22 cellular contexts compared by ENCODE assay signal in the genomic region with DNA sequence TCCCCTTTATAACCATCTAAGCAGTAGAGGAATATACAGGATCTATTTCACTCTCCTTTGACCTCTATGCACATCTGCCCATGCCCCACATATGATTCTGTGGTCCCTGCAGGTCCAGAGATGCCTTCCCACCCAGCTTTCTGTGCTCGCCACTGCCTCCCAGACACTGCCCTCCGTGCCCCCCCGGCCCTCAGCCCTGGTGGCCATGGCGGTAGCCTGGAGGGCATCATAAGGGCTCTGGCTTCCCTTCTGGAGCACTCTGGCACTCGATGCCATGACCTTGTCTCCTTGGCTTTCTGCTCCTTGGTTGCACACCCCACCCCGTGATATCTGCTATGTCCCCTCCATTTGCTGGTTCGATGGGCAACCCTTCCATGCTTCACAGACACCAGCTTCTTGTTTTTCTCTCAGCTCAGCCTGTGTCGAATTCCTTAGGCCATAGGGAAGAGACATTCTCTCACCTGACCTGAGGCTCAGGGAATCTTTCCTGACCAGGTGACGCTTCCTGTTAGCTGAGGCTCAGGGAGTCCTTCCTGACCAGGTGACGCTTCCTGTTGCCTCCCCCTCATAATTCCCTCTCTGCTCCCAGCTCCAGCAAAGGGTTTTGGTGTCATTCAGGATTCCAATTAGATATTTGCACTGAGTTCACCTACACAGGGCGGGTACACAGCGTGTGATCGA.
DNase-seq lines count a peak whose midpoint lies in the region; ATAC-seq, FAIRE-seq and TF ChIP-seq lines count a peak whose summit lies in the region.
"Had no signal": no experiment of that assay in that cellular context is flagged by ENCODE, and none has a peak within 500 bp of the region (broad histone marks: within the 10 kb centered on the region; RNA-seq: fewer than 3 reads in every experiment).

No MANE protein-coding gene starts in this region.

- H3K18ac ChIP-seq in H1 (ENCODE audit: extremely low read depth, low read length), result no peak overlapping the region
- peak overlapping the region; percentile 85 for H3K18ac ChIP-seq in neuronal stem cell (ENCODE audit: low read length)
- H3K18ac ChIP-seq in trophoblast cell (ENCODE audit: low read length), result no peak overlapping the region

- H3K4me3 ChIP-seq in GM23248, result peak overlapping the region; percentile 60
- H3K4me3 ChIP-seq in H1 (ENCODE audit: extremely low read depth in 1 of 4, insufficient read depth in 2 of 4, low read depth in 3 of 4, low read length in 4 of 4), result no peak overlapping the region
- H3K4me3 ChIP-seq in kidney (ENCODE audit: low read length in 2 of 2), result no peak overlapping the region
- peak overlapping the region in 1 of 2 donors; percentile 4 for H3K4me3 ChIP-seq in neuronal stem cell (ENCODE audit: low read length in 2 of 2)
- H3K4me3 ChIP-seq in trophoblast cell (ENCODE audit: low read depth, low read length), result no peak overlapping the region
- H3K4me3 ChIP-seq in brain microvascular endothelial cell (ENCODE audit: low read depth, low read length), result no peak overlapping the region
- H3K4me3 ChIP-seq: Peyer's patch had no signal

- H3K79me1 ChIP-seq in H1 (ENCODE audit: low read depth, low read length), result no peaks in the 10 kb centered on the region
- H3K79me1 ChIP-seq in neuronal stem cell (ENCODE audit: low read depth, low read length), result no peaks in the 10 kb centered on the region
- H3K79me1 ChIP-seq in trophoblast cell (ENCODE audit: low read length), result peaks cover 4% of the 10 kb centered on the region

- H2AK5ac ChIP-seq in H1 (ENCODE audit: low read depth, low read length) (no peak overlapping the region), neuronal stem cell (ENCODE audit: low read depth, low read length) (peak overlapping the region; percentile 82), trophoblast cell (ENCODE audit: low read length) (no peak overlapping the region)

- no peak for TF ChIP-seq RAD21 in H1 (IDR thresholded peaks at IDR 0.05 in 1 of 2, conservative IDR thresholded peaks at IDR 0.05 in 1 of 2; ENCODE audit: low read depth in 2 of 2, low read length in 2 of 2)

- H3K23me2 ChIP-seq in H1 (ENCODE audit: low read depth, low read length), result no peaks in the 10 kb centered on the region

- H2BK15ac ChIP-seq in H1 (ENCODE audit: low read length) (no peak overlapping the region), neuronal stem cell (ENCODE audit: low read length) (peak overlapping the region; percentile 87)

- H3K4me1 ChIP-seq in GM23248 (ENCODE audit: insufficient read depth), result peaks cover 26% of the 10 kb centered on the region
- no peaks in the 10 kb centered on the region for H3K4me1 ChIP-seq in H1 (replicated peaks in 1 of 4; ENCODE audit: control insufficient read depth in 3 of 4, insufficient read depth in 4 of 4, low read length in 3 of 4)
- no peaks in the 10 kb centered on the region for H3K4me1 ChIP-seq in kidney (ENCODE audit: control insufficient read depth in 1 of 2, insufficient read depth in 1 of 2, low read depth in 1 of 2, low read length in 2 of 2)
- peaks cover 17 to 19% of the 10 kb centered on the region in 2 donors for H3K4me1 ChIP-seq in neuronal stem cell (ENCODE audit: control insufficient read depth in 2 of 2, insufficient read depth in 1 of 2, low read depth in 1 of 2, low read length in 2 of 2)
- H3K4me1 ChIP-seq in trophoblast cell (ENCODE audit: control insufficient read depth in 1 of 2, insufficient read depth in 2 of 2, low read length in 2 of 2), result peaks cover 6 to 9% of the 10 kb centered on the region in 2 experiments
- H3K4me1 ChIP-seq: Peyer's patch had no signal

- no peak overlapping the region for H3K4me3 Mint-ChIP-seq in natural killer cell treated with Interleukin-12 subunit alpha and Interleukin-12 subunit beta and Interleukin-15 and Interleukin-18, amount 100 ng/mL, for 72 hours
- H3K4me3 Mint-ChIP-seq: CD8-positive, alpha-beta T cell had no signal

- peak overlapping the region; percentile 31; the same call in 1 of the 2 replicates for H2BK12ac ChIP-seq in H1 (ENCODE audit: low read depth, low read length)
- H2BK12ac ChIP-seq in neuronal stem cell (ENCODE audit: low read length), result peak overlapping the region; percentile 75
- H2BK12ac ChIP-seq in trophoblast cell (ENCODE audit: low read length), result no peak overlapping the region

- FAIRE-seq in H1 (lab: Jason Lieb, UNC), result no peak
- FAIRE-seq in kidney (lab: Jason Lieb, UNC), result no peak
- FAIRE-seq: GM12891 had no signal

- no peak overlapping the region for H4K8ac ChIP-seq in H1 (ENCODE audit: extremely low read depth, insufficient read depth, low read length)
- no peak overlapping the region for H4K8ac ChIP-seq in neuronal stem cell (ENCODE audit: low read depth, low read length)
- no peak overlapping the region for H4K8ac ChIP-seq in trophoblast cell (ENCODE audit: low read depth, low read length)

- H3K36me3 ChIP-seq in GM23248 (ENCODE audit: low read depth) (no peaks in the 10 kb centered on the region), H1 (ENCODE audit: control insufficient read depth in 2 of 4, insufficient read depth in 4 of 4, low read length in 3 of 4) (no peaks in the 10 kb centered on the region), kidney (ENCODE audit: control insufficient read depth in 1 of 2, insufficient read depth in 2 of 2, low read length in 2 of 2) (no peaks in the 10 kb centered on the region), neuronal stem cell (replicated peaks in 1 of 2; ENCODE audit: control insufficient read depth in 2 of 2, insufficient read depth in 2 of 2, low read length in 2 of 2) (no peaks in the 10 kb centered on the region), trophoblast cell (ENCODE audit: control insufficient read depth in 1 of 2, insufficient read depth in 2 of 2, low read length in 2 of 2) (no peaks in the 10 kb centered on the region), brain microvascular endothelial cell (replicated peaks) (no peaks in the 10 kb centered on the region)
- H3K36me3 ChIP-seq: Peyer's patch had no signal

- TF ChIP-seq EP300 in H1 (IDR thresholded peaks at IDR 0.05; ENCODE audit: borderline replicate concordance in 1 of 2, low read depth in 2 of 2, low read length in 2 of 2), result no peak

- POLR2A ChIA-PET in H1 (lab: Charles Lee; ENCODE audit: partially characterized antibody), result no interaction called here

- H3K9me2 ChIP-seq in GM23248 (ENCODE audit: insufficient read depth), result no peaks in the 10 kb centered on the region

- no peaks in the 10 kb centered on the region for H4K20me1 ChIP-seq in GM23248 (ENCODE audit: insufficient read depth)
- no peaks in the 10 kb centered on the region for H4K20me1 ChIP-seq in H1 (replicated peaks in 1 of 2; ENCODE audit: control insufficient read depth in 1 of 2, insufficient read depth in 2 of 2, low read length in 2 of 2)

- TF ChIP-seq CTCF in H1 (IDR thresholded peaks at IDR 0.05; ENCODE audit: control extremely low read depth in 1 of 3, insufficient read depth in 1 of 3, low read depth in 1 of 3, low read length in 3 of 3), result no peak
- TF ChIP-seq CTCF in kidney (IDR thresholded peaks at IDR 0.05; ENCODE audit: borderline replicate concordance, extremely low read depth, insufficient read depth), result no peak
- TF ChIP-seq CTCF in brain microvascular endothelial cell (IDR thresholded peaks at IDR 0.05; ENCODE audit: low read depth, low read length, missing control alignments), result no peak

- H3K9ac ChIP-seq in GM23248 (0 out of 2 replicates have a peak overlapping the region, but pooled peaks have one; percentile 28), H1 (replicated peaks in 1 of 4; ENCODE audit: extremely low read depth in 1 of 4, low read depth in 3 of 4, low read length in 3 of 4) (no peak overlapping the region), kidney (ENCODE audit: low read length in 2 of 2) (no peak overlapping the region), neuronal stem cell (ENCODE audit: low read depth, low read length, poor library complexity) (no peak overlapping the region), trophoblast cell (ENCODE audit: low read length) (no peak overlapping the region)

- H3K4me2 ChIP-seq in GM23248 (ENCODE audit: unreplicated experiment), result peak overlapping the region; percentile 70
- H3K4me2 ChIP-seq in H1 (ENCODE audit: insufficient read depth in 1 of 2, low read depth in 2 of 2, low read length in 2 of 2), result no peak overlapping the region
- H3K4me2 ChIP-seq in neuronal stem cell (ENCODE audit: insufficient read depth, low read length, poor library complexity, severe bottlenecking), result no peak overlapping the region
- no peak overlapping the region for H3K4me2 ChIP-seq in trophoblast cell (ENCODE audit: low read length)

- H3K27ac Mint-ChIP-seq in natural killer cell treated with Interleukin-12 subunit alpha and Interleukin-12 subunit beta and Interleukin-15 and Interleukin-18, amount 100 ng/mL, for 72 hours, result no peak overlapping the region
- H3K27ac Mint-ChIP-seq: CD8-positive, alpha-beta T cell had no signal

- H3K4ac ChIP-seq in H1 (replicated peaks; ENCODE audit: insufficient read length, low read depth, low read length), result no peak overlapping the region
- H3K4ac ChIP-seq in neuronal stem cell (ENCODE audit: low read length), result no peak overlapping the region
- no peak overlapping the region for H3K4ac ChIP-seq in trophoblast cell (ENCODE audit: low read depth, low read length)

- H2BK5ac ChIP-seq in H1 (ENCODE audit: low read depth, low read length) (no peak overlapping the region; the same call in 1 of the 2 replicates), neuronal stem cell (ENCODE audit: low read length) (peak overlapping the region; percentile 1), trophoblast cell (ENCODE audit: low read depth, low read length, poor library complexity) (no peak overlapping the region)

- H2BK120ac ChIP-seq in H1 (replicated peaks; ENCODE audit: low read depth, low read length), result no peak overlapping the region
- H2BK120ac ChIP-seq in neuronal stem cell (ENCODE audit: low read depth, low read length), result no peak overlapping the region
- H2BK120ac ChIP-seq in trophoblast cell (ENCODE audit: insufficient read depth, low read length, poor library complexity), result no peak overlapping the region

- H3K56ac ChIP-seq in H1 (replicated peaks; ENCODE audit: insufficient read length, low read depth, low read length), result no peak overlapping the region

- WGBS in GM23248 (ENCODE audit: low coverage in 1 of 2, low lambda C conversion rate in 2 of 2, missing lambda C conversion rate in 2 of 2), 2 experiments, result 93 to 97% methylated on average over 13 of the region's 13 CpGs
- WGBS in H1 (ENCODE audit: extremely low coverage in 1 of 2, insufficient coverage in 1 of 2, insufficient read length in 1 of 2, insufficient replicate concordance in 2 of 2, low coverage in 1 of 2, low lambda C conversion rate in 2 of 2, missing lambda C conversion rate in 1 of 2), 2 experiments, result 91% methylated on average over 12 of the region's 13 CpGs; no CpG with 5 or more reads in 1 of the 2 experiments
- no CpG with 5 or more reads among the region's 13 CpGs for WGBS in neuronal stem cell (ENCODE audit: extremely low coverage in 2 of 2, insufficient read length in 2 of 2, insufficient replicate concordance in 1 of 2), 2 donors
- no CpG with 5 or more reads among the region's 13 CpGs for WGBS in trophoblast cell (ENCODE audit: extremely low coverage, insufficient coverage, insufficient read length)

- no peak for ATAC-seq in natural killer cell treated with Interleukin-12 subunit alpha and Interleukin-12 subunit beta and Interleukin-15 and Interleukin-18, amount 100 ng/mL, for 72 hours
- ATAC-seq: CD8-positive, alpha-beta T cell had no signal

- no peak for TF ChIP-seq POLR2A in H1 (IDR thresholded peaks at IDR 0.05; ENCODE audit: control extremely low read depth in 1 of 2, low read depth in 2 of 2, low read length in 2 of 2)

- H3K27me3 Mint-ChIP-seq in natural killer cell treated with Interleukin-12 subunit alpha and Interleukin-12 subunit beta and Interleukin-15 and Interleukin-18, amount 100 ng/mL, for 72 hours, result peaks cover 0 to 5% of the 10 kb centered on the region in 2 donors

- H3K23ac ChIP-seq in H1 (ENCODE audit: insufficient read length) (no peak overlapping the region), neuronal stem cell (ENCODE audit: low read depth, low read length, poor library complexity) (no peak overlapping the region), trophoblast cell (ENCODE audit: low read length) (no peak overlapping the region)

- peaks cover 4% of the 10 kb centered on the region for H3K36me3 Mint-ChIP-seq in natural killer cell treated with Interleukin-12 subunit alpha and Interleukin-12 subunit beta and Interleukin-15 and Interleukin-18, amount 100 ng/mL, for 72 hours
- H3K36me3 Mint-ChIP-seq: CD8-positive, alpha-beta T cell had no signal

- no peak overlapping the region for H4K91ac ChIP-seq in H1 (replicated peaks; ENCODE audit: insufficient read length, low read length)
- H4K91ac ChIP-seq in neuronal stem cell (ENCODE audit: low read depth, low read length, poor library complexity), result no peak overlapping the region
- H4K91ac ChIP-seq in trophoblast cell (ENCODE audit: low read depth, low read length), result no peak overlapping the region

- H3K27ac ChIP-seq in GM23248 (peak overlapping the region; percentile 71; the same call in 1 of the 2 replicates), H1 (ENCODE audit: low read depth, low read length) (no peak overlapping the region), kidney (ENCODE audit: low read depth in 2 of 2, low read length in 2 of 2) (no peak overlapping the region), neuronal stem cell (replicated peaks; ENCODE audit: low read length) (no peak overlapping the region), trophoblast cell (ENCODE audit: low read depth, low read length) (no peak overlapping the region), substantia nigra (ENCODE audit: low read depth, low read length, poor library complexity, severe bottlenecking) (no peak overlapping the region), brain microvascular endothelial cell (no peak overlapping the region)

- H3K14ac ChIP-seq in H1 (ENCODE audit: insufficient read length) (no peak overlapping the region), neuronal stem cell (ENCODE audit: low read length) (peak overlapping the region; percentile 27), trophoblast cell (ENCODE audit: low read length) (no peak overlapping the region)

- CTCF ChIA-PET in H1 (lab: Charles Lee; ENCODE audit: partially characterized antibody), result interaction anchor here (1.0 kb wide), 1 partner anchor 408 kb away, joined by 3 read pairs; no protein-coding TSS in a partner anchor

- DNase-seq in GM23248 (no peak), H1 (ENCODE audit: low read depth in 1 of 2, low spot score in 2 of 2) (no peak), kidney (peak; percentile 52), neuronal stem cell (ENCODE audit: low spot score) (no peak), trophoblast cell (no peak), substantia nigra (lab: John Stamatoyannopoulos, UW) (no peak), brain microvascular endothelial cell (no peak)
- DNase-seq in natural killer cell treated with Interleukin-12 subunit alpha and Interleukin-12 subunit beta and Interleukin-15 and Interleukin-18, amount 100 ng/mL, for 72 hours (ENCODE audit: low spot score), result no peak
- DNase-seq: 8988T; AML-193; CD8-positive, alpha-beta T cell; DMS153; GOT3; Kasumi-1; NCI-H1694; NCI-H2081; NCI-H2171; NCI-H345; NCI-H524; NCI-H82; Peyer's patch had no signal

- H4K12ac ChIP-seq in trophoblast cell (ENCODE audit: low read depth, low read length), result no peak overlapping the region

- no peaks in the 10 kb centered on the region for H3K79me2 ChIP-seq in GM23248 (ENCODE audit: insufficient read depth)
- H3K79me2 ChIP-seq in H1 (ENCODE audit: control insufficient read depth in 1 of 2, insufficient read depth in 2 of 2, low read length in 2 of 2), result no peaks in the 10 kb centered on the region
- no peaks in the 10 kb centered on the region for H3K79me2 ChIP-seq in trophoblast cell (ENCODE audit: control insufficient read depth, insufficient read depth, low read length, poor library complexity)

- H2AFZ ChIP-seq in GM23248, result no peak overlapping the region
- H2AFZ ChIP-seq in H1 (ENCODE audit: low read length), result 0 out of 2 replicates have a peak overlapping the region, but pooled peaks have one; percentile 87
- no peak overlapping the region for H2AFZ ChIP-seq in neuronal stem cell (ENCODE audit: low read length)
- no peak overlapping the region for H2AFZ ChIP-seq in trophoblast cell (ENCODE audit: insufficient read depth, low read length, poor library complexity)

- H3K9me3 ChIP-seq in GM23248 (ENCODE audit: low read depth) (no peaks in the 10 kb centered on the region), H1 (ENCODE audit: insufficient read depth in 2 of 2, low read depth in 1 of 2, low read length in 1 of 2) (no peaks in the 10 kb centered on the region), kidney (ENCODE audit: control insufficient read depth in 1 of 2, low read length in 2 of 2) (peaks cover 4 to 6% of the 10 kb centered on the region in 2 donors), neuronal stem cell (replicated peaks in 1 of 2; ENCODE audit: control insufficient read depth in 2 of 2, insufficient read depth in 1 of 2, low read depth in 1 of 2, low read length in 2 of 2) (peaks cover 0 to 6% of the 10 kb centered on the region in 2 donors), trophoblast cell (ENCODE audit: insufficient read depth, low read depth, low read length) (no peaks in the 10 kb centered on the region)
- H3K9me3 ChIP-seq: Peyer's patch had no signal

- H3K4me1 Mint-ChIP-seq in natural killer cell treated with Interleukin-12 subunit alpha and Interleukin-12 subunit beta and Interleukin-15 and Interleukin-18, amount 100 ng/mL, for 72 hours (ENCODE audit: low read depth in 2 of 2), result no peaks in the 10 kb centered on the region

- in situ Hi-C loops in GM23248 (cut with MboI) (no loop called here), brain microvascular endothelial cell (cut with HindIII; ENCODE audit: low pct_ligation_motif_present, low sequenced_read_pairs) (no loop called here)

- peak overlapping the region; percentile 2; the same call in 1 of the 2 replicates for H2BK20ac ChIP-seq in H1 (ENCODE audit: low read length)

- H3K27me3 ChIP-seq in GM23248 (replicated peaks; ENCODE audit: insufficient read depth), result no peaks in the 10 kb centered on the region
- no peaks in the 10 kb centered on the region for H3K27me3 ChIP-seq in H1 (replicated peaks in 1 of 4; ENCODE audit: control insufficient read depth in 3 of 4, extremely low read depth in 1 of 4, insufficient read depth in 3 of 4, low read length in 3 of 4)
- H3K27me3 ChIP-seq in neuronal stem cell (ENCODE audit: control insufficient read depth in 3 of 3, insufficient read depth in 3 of 3, low read depth in 1 of 3, low read length in 3 of 3), result no peaks in the 10 kb centered on the region
- H3K27me3 ChIP-seq in trophoblast cell (ENCODE audit: insufficient read depth, low read length), result no peaks in the 10 kb centered on the region
- H3K27me3 ChIP-seq in brain microvascular endothelial cell (replicated peaks), result no peaks in the 10 kb centered on the region
- H3K27me3 ChIP-seq: Peyer's patch had no signal

- peaks cover 5% of the 10 kb centered on the region for H3K9me3 Mint-ChIP-seq in natural killer cell treated with Interleukin-12 subunit alpha and Interleukin-12 subunit beta and Interleukin-15 and Interleukin-18, amount 100 ng/mL, for 72 hours

- H3F3A ChIP-seq in GM23248 (ENCODE audit: insufficient read depth), result peaks cover 30% of the 10 kb centered on the region

- H4K5ac ChIP-seq in H1 (ENCODE audit: insufficient read length, low read depth, low read length), result peak overlapping the region; percentile 52

- intact Hi-C loops in kidney (cut with DNase I), result no loop called here
